In the genomic region with DNA sequence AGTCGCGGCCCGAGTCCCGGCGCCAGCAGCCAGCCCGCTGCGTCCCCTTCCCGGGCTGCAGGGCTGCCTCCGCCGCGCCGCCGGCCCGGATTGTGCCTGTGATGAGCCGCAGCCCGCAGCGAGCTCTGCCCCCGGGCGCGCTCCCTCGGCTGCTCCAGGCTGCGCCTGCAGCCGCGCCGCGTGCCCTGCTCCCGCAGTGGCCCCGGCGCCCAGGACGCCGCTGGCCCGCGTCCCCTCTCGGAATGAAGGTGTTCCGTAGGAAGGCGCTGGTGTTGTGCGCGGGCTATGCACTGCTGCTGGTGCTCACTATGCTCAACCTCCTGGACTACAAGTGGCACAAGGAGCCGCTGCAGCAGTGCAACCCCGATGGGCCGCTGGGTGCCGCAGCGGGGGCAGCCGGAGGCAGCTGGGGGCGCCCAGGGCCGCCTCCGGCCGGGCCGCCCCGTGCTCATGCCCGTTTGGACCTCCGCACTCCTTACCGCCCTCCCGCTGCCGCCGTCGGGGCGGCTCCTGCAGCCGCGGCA, we compare ENCODE assay signal across 8 cellular contexts. TPM values are rescaled to one million over a fixed set of nuclear protein-coding genes. Genes with fewer than 3 reads are reported as not detected.
A peak's percentile ranks its signal among the peaks of the same experiment; 100 is the strongest.
DNase-seq lines count a peak whose midpoint lies in the region; ATAC-seq and TF ChIP-seq lines count a peak whose summit lies in the region.

No MANE protein-coding gene starts in this region.

- WGBS in ectodermal cell, 2 experiments = 1% methylated on average over 60 of the region's 60 CpGs
- WGBS in testis, 2 donors = 1% methylated on average over 60 of the region's 60 CpGs; no CpG with 5 or more reads in 1 of the 2 donors

- 0 out of 2 replicates have a peak, but pooled peaks have one; percentile 25 for TF ChIP-seq CTCF in WERI-Rb-1 (IDR thresholded peaks at IDR 0.05; ENCODE audit: low read depth, low read length)
- no peak for TF ChIP-seq CTCF in testis (IDR thresholded peaks at IDR 0.05)

- H3K4me3 ChIP-seq in WERI-Rb-1 (ENCODE audit: low read depth, low read length) = peak overlapping the region; percentile 64
- peak overlapping the region; percentile 86 for H3K4me3 ChIP-seq in ectodermal cell (ENCODE audit: insufficient read depth, low read depth, low read length)
- peak overlapping the region; percentile 66 to 67 for H3K4me3 ChIP-seq in mucosa of rectum (ENCODE audit: low read length in 2 of 2)
- H3K4me3 ChIP-seq in testis = peak overlapping the region; percentile 66 to 79

- peak overlapping the region in 1 of 2 donors; percentile 59 for H3K9ac ChIP-seq in mucosa of rectum (ENCODE audit: low read depth in 1 of 2, low read length in 2 of 2)

- H3K36me3 ChIP-seq in WERI-Rb-1 (no peaks in the 10 kb centered on the region), ectodermal cell (ENCODE audit: control insufficient read depth, insufficient read depth, low read length) (no peaks in the 10 kb centered on the region), mucosa of rectum (ENCODE audit: control insufficient read depth in 2 of 2, insufficient read depth in 2 of 2, low read length in 2 of 2) (no peaks in the 10 kb centered on the region), testis (ENCODE audit: low read depth, missing control alignments) (no peaks in the 10 kb centered on the region)

- ATAC-seq in GM18861 (IDR thresholded peaks at IDR 0.05; ENCODE audit: unreplicated experiment) = peak; percentile 33
- peak; percentile 35 for ATAC-seq in HG03196 (IDR thresholded peaks at IDR 0.05; ENCODE audit: unreplicated experiment)

- H3K9me3 ChIP-seq in WERI-Rb-1 (ENCODE audit: severe bottlenecking) = no peaks in the 10 kb centered on the region
- H3K9me3 ChIP-seq in ectodermal cell (ENCODE audit: control insufficient read depth, low read length) = no peaks in the 10 kb centered on the region
- no peaks in the 10 kb centered on the region for H3K9me3 ChIP-seq in mucosa of rectum (ENCODE audit: control insufficient read depth in 2 of 2, low read length in 2 of 2)
- H3K9me3 ChIP-seq in testis = no peaks in the 10 kb centered on the region

- intact Hi-C loops in testis (cut with DNase I; ENCODE audit: low total_unique reads) = no loop called here

- TF ChIP-seq POLR2A in testis (IDR thresholded peaks at IDR 0.05) = no peak

- H3K27ac ChIP-seq in WERI-Rb-1 (no peak overlapping the region), ectodermal cell (ENCODE audit: insufficient read depth, low read depth, low read length, poor library complexity, severe bottlenecking) (no peak overlapping the region), mucosa of rectum (ENCODE audit: low read depth in 2 of 2, low read length in 2 of 2) (no peak overlapping the region), testis (no peak overlapping the region)

- DNase-seq in AG08395 (ENCODE audit: low spot score) = peak; percentile 53
- peak; percentile 31 for DNase-seq in WERI-Rb-1
- peak; percentile 22 for DNase-seq in testis
- no peak for DNase-seq in GM19240 (ENCODE audit: insufficient read length, low spot score)

- H3K27me3 ChIP-seq in WERI-Rb-1 (ENCODE audit: insufficient read depth, low read depth, severe bottlenecking) (peaks cover 43% of the 10 kb centered on the region), ectodermal cell (ENCODE audit: control insufficient read depth, insufficient read depth, low read length, poor library complexity, severe bottlenecking) (peaks cover 42% of the 10 kb centered on the region), mucosa of rectum (ENCODE audit: control insufficient read depth in 2 of 2, insufficient read depth in 2 of 2, low read length in 2 of 2) (peaks cover 10 to 12% of the 10 kb centered on the region in 2 donors), testis (no peaks in the 10 kb centered on the region)

- peaks cover 4% of the 10 kb centered on the region for H3K4me1 ChIP-seq in ectodermal cell (ENCODE audit: control insufficient read depth, insufficient read depth, low read length)
- H3K4me1 ChIP-seq in mucosa of rectum (ENCODE audit: control insufficient read depth in 2 of 2, insufficient read depth in 2 of 2, low read length in 2 of 2) = peaks cover 0 to 7% of the 10 kb centered on the region in 2 donors
- H3K4me1 ChIP-seq in testis = no peaks in the 10 kb centered on the region

RNA-seq across cellular contexts. Expression of a gene that starts 1.2 kb away (rescaled TPM):
- polyA plus RNA-seq in ectodermal cell (2013, experiment 1 of 4) = 6.9 TPM
- polyA plus RNA-seq in ectodermal cell (2013, experiment 2 of 4) = 7.1 TPM
- 6.8 TPM for polyA plus RNA-seq in ectodermal cell (2013, experiment 3 of 4)
- polyA plus RNA-seq in ectodermal cell (2013, experiment 4 of 4) = 7.3 TPM
- 1 to 10 TPM; 6.8 to 7.5 TPM for total RNA-seq in testis
- 3.7 TPM for polyA plus RNA-seq in testis (ENCODE audit: insufficient read depth, low read depth, low replicate concordance)
